19 cellular contexts compared by ENCODE assay signal in the genomic region with DNA sequence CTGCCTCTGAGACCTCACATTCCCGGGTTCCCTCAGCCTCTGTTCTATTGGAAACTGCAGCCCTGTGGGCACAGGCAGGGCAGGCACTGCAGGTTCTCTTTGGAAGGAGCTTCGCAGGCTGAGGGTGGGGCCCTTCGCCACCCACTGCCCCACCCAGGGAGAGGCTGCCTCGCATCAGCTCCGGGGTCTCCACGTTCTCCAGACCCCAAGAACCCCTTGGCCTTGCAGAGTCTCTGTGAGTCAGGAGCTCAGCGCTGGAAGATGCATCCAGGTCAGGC. TPM values are rescaled to one million over a fixed set of nuclear protein-coding genes. Genes with fewer than 3 reads are reported as not detected.
"Had no signal": no experiment of that assay in that cellular context is flagged by ENCODE, and none has a peak within 500 bp of the region (broad histone marks: within the 10 kb centered on the region; RNA-seq: fewer than 3 reads in every experiment).

No MANE protein-coding gene starts in this region.

- ATAC-seq: activated CD8-positive, alpha-beta T cell treated with anti-CD3 and anti-CD28 coated beads, Interleukin-2, amount 10 ng/mL, durations not matched to agents 7 days and 5 days; activated T-cell treated with anti-CD3 and anti-CD28 coated beads, Interleukin-2, amount 50 U/mL, for 4 hours; naive thymus-derived CD4-positive, alpha-beta T cell had no signal

- FAIRE-seq: colon, keratinocyte had no signal

- H3K9me3 ChIP-seq: tibial nerve, vagina had no signal

- H3K36me3 ChIP-seq: brain microvascular endothelial cell, tibial nerve, vagina had no signal

- H3K27me3 ChIP-seq: brain microvascular endothelial cell, tibial nerve, vagina had no signal

- H3K27ac ChIP-seq: brain microvascular endothelial cell, parathyroid adenoma, vagina had no signal

- H3K9ac ChIP-seq: parathyroid adenoma had no signal

- H3K79me2 ChIP-seq: parathyroid adenoma had no signal

- H3K4me1 ChIP-seq: parathyroid adenoma had no signal

- H2AFZ ChIP-seq: parathyroid adenoma had no signal

- DNase-seq: activated CD4-positive, alpha-beta T cell treated with anti-CD3 and anti-CD28 coated beads, Interleukin-2, amount 10 ng/mL, durations not matched to agents 7 days and 5 days; activated CD8-positive, alpha-beta T cell treated with anti-CD3 and anti-CD28 coated beads, Interleukin-2, amount 10 ng/mL, durations not matched to agents 7 days and 5 days; activated effector memory CD4-positive, alpha-beta T cell treated with anti-CD3 and anti-CD28 coated beads, Interleukin-2, amount 50 U/mL, for 16 hours; activated naive CD4-positive, alpha-beta T cell treated with anti-CD3 and anti-CD28 coated beads, Interleukin-2, amount 50 U/mL, for 16 hours; activated T-cell treated with anti-CD3 and anti-CD28 coated beads, Interleukin-2, amount 50 U/mL, for 4 hours; aorta; brain microvascular endothelial cell; central memory CD4-positive, alpha-beta T cell; mammary epithelial cell; stimulated activated naive CD4-positive, alpha-beta T cell treated with Interleukin-2 at 50 U/mL for 16 hours; T-helper 9 cell had no signal

- H3K4me3 ChIP-seq: tibial nerve, vagina had no signal

RNA-seq across cellular contexts. Expression of a gene that starts 49.2 kb away (rescaled TPM):
- total RNA-seq: activated T-cell treated with anti-CD3 and anti-CD28 coated beads, Interleukin-2, amount 50 U/mL, for 4 hours; epithelial cell of proximal tubule; left lobe of liver; mammary epithelial cell; tibial nerve; vagina had no signal
- polyA plus RNA-seq: aorta; keratinocyte; mammary epithelial cell; naive thymus-derived CD4-positive, alpha-beta T cell had no signal

RNA-seq across cellular contexts. Expression of a gene that starts 50.3 kb away (rescaled TPM):
- total RNA-seq: activated CD4-positive, alpha-beta T cell treated with anti-CD3 and anti-CD28 coated beads, Interleukin-2, amount 10 ng/mL, durations not matched to agents 7 days and 5 days; activated CD8-positive, alpha-beta T cell treated with anti-CD3 and anti-CD28 coated beads, Interleukin-2, amount 10 ng/mL, durations not matched to agents 7 days and 5 days; aorta; left lobe of liver; tibial nerve had no signal
- polyA plus RNA-seq: aorta; naive thymus-derived CD4-positive, alpha-beta T cell had no signal
